In the genomic region with DNA sequence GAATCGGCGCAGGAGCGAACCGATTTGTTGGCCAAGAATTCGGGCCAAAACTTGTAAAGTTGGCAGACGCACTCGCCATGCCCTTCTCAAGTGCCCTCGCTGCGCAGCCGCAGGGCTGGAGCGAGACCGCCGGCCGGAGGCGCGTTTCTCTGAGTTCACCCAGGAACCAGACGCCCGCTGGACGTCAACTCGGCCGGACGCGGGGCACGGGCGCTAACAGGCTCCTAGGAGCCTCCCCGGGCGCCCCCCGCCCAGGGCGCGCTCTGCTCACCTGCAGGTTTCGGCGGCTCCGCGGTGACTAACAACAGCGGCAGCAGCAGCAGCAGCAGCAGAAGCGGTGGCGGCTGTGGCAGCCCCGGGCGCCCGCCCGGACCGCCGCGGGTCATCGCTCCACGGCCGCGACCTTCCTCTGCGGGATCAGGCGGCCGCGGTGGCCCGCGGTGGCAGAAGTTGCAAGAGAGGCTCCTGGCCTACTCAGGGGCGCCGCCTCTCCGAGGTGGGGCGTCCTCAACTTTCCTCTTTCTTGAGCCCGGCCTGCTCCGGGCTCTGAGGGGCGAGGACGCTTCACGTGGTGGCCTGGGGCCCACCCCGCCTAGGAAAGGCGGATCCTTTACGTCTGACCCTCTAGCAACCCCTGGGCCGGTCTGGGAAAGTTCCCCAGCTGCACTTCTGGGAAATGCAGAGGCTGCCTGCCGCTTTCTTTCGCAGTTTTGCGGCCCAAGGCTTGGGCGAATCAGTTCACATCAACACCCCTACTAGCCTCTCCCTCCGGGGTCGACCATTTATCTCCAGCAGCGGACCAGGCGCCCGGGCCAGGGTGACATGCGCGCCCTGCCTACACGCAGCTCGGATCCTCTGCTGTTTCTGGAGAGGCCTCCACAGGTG, we compare ENCODE assay signal across 8 cellular contexts. TPM values are rescaled to one million over a fixed set of nuclear protein-coding genes. Genes with fewer than 3 reads are reported as not detected.
A peak's percentile ranks its signal among the peaks of the same experiment; 100 is the strongest.
DNase-seq lines count a peak whose midpoint lies in the region; ATAC-seq, FAIRE-seq and TF ChIP-seq lines count a peak whose summit lies in the region.

A gene with protein sequence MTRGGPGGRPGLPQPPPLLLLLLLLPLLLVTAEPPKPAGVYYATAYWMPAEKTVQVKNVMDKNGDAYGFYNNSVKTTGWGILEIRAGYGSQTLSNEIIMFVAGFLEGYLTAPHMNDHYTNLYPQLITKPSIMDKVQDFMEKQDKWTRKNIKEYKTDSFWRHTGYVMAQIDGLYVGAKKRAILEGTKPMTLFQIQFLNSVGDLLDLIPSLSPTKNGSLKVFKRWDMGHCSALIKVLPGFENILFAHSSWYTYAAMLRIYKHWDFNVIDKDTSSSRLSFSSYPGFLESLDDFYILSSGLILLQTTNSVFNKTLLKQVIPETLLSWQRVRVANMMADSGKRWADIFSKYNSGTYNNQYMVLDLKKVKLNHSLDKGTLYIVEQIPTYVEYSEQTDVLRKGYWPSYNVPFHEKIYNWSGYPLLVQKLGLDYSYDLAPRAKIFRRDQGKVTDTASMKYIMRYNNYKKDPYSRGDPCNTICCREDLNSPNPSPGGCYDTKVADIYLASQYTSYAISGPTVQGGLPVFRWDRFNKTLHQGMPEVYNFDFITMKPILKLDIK (minus strand): TSS at position 573 of the 885 bp plus-strand sequence. CDS start 187 bp downstream, at position 386.

- DNase-seq in A549 (ENCODE audit: low read depth in 1 of 2, low spot score in 1 of 2) (peak; percentile 37 to 56), GM12892 (ENCODE audit: insufficient read length) (peak; percentile 32), astrocyte of the spinal cord (ENCODE audit: low read depth, low spot score) (peak; percentile 29), retina (peak; percentile 91), hepatic stellate cell (ENCODE audit: low spot score) (no peak)
- no peak for DNase-seq in activated T-helper 2 cell treated with anti-CD3 and anti-CD28 coated beads, Interferon-gamma antibody, Interleukin-2, Interleukin-4, amounts not matched to agents 10 μg/mL and 5 μg/mL and 100 μg/mL, durations not matched to agents 14 hours and 24 hours and 36 hours (ENCODE audit: low spot score)

- peak within 1 kb of the TSS; percentile 44 for H3K4me3 ChIP-seq in A549
- H3K4me3 ChIP-seq in HUES64 (ENCODE audit: low read length): peak within 1 kb of the TSS; percentile 56
- peak within 1 kb of the TSS; percentile 39 for H3K4me3 ChIP-seq in astrocyte of the spinal cord (ENCODE audit: low read depth, low read length)
- peak within 1 kb of the TSS; percentile 55 for H3K4me3 ChIP-seq in iPS-18c (ENCODE audit: insufficient read depth, low read depth, low read length)

- peak within 1 kb of the TSS; percentile 63 for H3K9ac ChIP-seq in HUES64 (ENCODE audit: low read depth, low read length)

- POLR2A ChIA-PET in A549 (lab: Yijun Ruan, JAX): no interaction called here

- H3K4me2 ChIP-seq in A549: peak within 1 kb of the TSS; percentile 81

- H3K9me3 Mint-ChIP-seq in activated T-helper 2 cell treated with anti-CD3 and anti-CD28 coated beads, Interferon-gamma antibody, Interleukin-2, Interleukin-4, amounts not matched to agents 10 μg/mL and 5 μg/mL and 100 μg/mL, durations not matched to agents 14 hours and 24 hours and 36 hours: no peaks in the 10 kb centered on the region

- FAIRE-seq in A549 (lab: Jason Lieb, UNC) (no peak), GM12892 (lab: Jason Lieb, UNC) (no peak)

- TF ChIP-seq POLR2A in A549 (IDR thresholded peaks at IDR 0.05; ENCODE audit: low read length): peak; percentile 27; the same call in 1 of the 2 replicates
- TF ChIP-seq POLR2A in GM12892 (IDR thresholded peaks at IDR 0.05; ENCODE audit: low read depth, low read length): no peak

- H3K27ac Mint-ChIP-seq in activated T-helper 2 cell treated with anti-CD3 and anti-CD28 coated beads, Interferon-gamma antibody, Interleukin-2, Interleukin-4, amounts not matched to agents 10 μg/mL and 5 μg/mL and 100 μg/mL, durations not matched to agents 14 hours and 24 hours and 36 hours: no peak within 1 kb of the TSS

- no peaks in the 10 kb centered on the region for H3K4me1 Mint-ChIP-seq in activated T-helper 2 cell treated with anti-CD3 and anti-CD28 coated beads, Interferon-gamma antibody, Interleukin-2, Interleukin-4, amounts not matched to agents 10 μg/mL and 5 μg/mL and 100 μg/mL, durations not matched to agents 14 hours and 24 hours and 36 hours (ENCODE audit: low read depth)

- peak within 1 kb of the TSS; percentile 61 to 88 for H3K27ac ChIP-seq in A549
- H3K27ac ChIP-seq in HUES64 (ENCODE audit: low read depth, low read length): 0 out of 2 replicates have a peak within 1 kb of the TSS, but pooled peaks have one; percentile 11

- no peak for TF ChIP-seq CTCF in A549 (IDR thresholded peaks at IDR 0.05)
- no peak for TF ChIP-seq CTCF in astrocyte of the spinal cord (IDR thresholded peaks at IDR 0.05; ENCODE audit: low read depth, low read length)

- in situ Hi-C loops in astrocyte of the spinal cord (cut with HindIII; ENCODE audit: low sequenced_read_pairs): no loop called here

- CTCF ChIA-PET in A549 (lab: Yijun Ruan, JAX): no interaction called here

- no peak within 1 kb of the TSS for H3K4me3 Mint-ChIP-seq in activated T-helper 2 cell treated with anti-CD3 and anti-CD28 coated beads, Interferon-gamma antibody, Interleukin-2, Interleukin-4, amounts not matched to agents 10 μg/mL and 5 μg/mL and 100 μg/mL, durations not matched to agents 14 hours and 24 hours and 36 hours (ENCODE audit: low read depth)

- no peaks in the 10 kb centered on the region for H3K36me3 ChIP-seq in HUES64 (ENCODE audit: insufficient read depth, low read length)

- intact Hi-C loops in activated T-helper 2 cell treated with anti-CD3 and anti-CD28 coated beads, Interferon-gamma antibody, Interleukin-2, Interleukin-4, amounts not matched to agents 10 μg/mL and 5 μg/mL and 100 μg/mL, durations not matched to agents 14 hours and 24 hours and 36 hours (cut with micrococcal nuclease): no loop called here

- peak; percentile 90 to 91 for ATAC-seq in A549

- peaks cover 38% of the 10 kb centered on the region for H3K27me3 Mint-ChIP-seq in activated T-helper 2 cell treated with anti-CD3 and anti-CD28 coated beads, Interferon-gamma antibody, Interleukin-2, Interleukin-4, amounts not matched to agents 10 μg/mL and 5 μg/mL and 100 μg/mL, durations not matched to agents 14 hours and 24 hours and 36 hours (ENCODE audit: low read depth)

- H3K36me3 Mint-ChIP-seq in activated T-helper 2 cell treated with anti-CD3 and anti-CD28 coated beads, Interferon-gamma antibody, Interleukin-2, Interleukin-4, amounts not matched to agents 10 μg/mL and 5 μg/mL and 100 μg/mL, durations not matched to agents 14 hours and 24 hours and 36 hours (ENCODE audit: low read depth): no peaks in the 10 kb centered on the region

- TF ChIP-seq RAD21 in A549 (conservative IDR thresholded peaks at IDR 0.05 in 1 of 2, IDR thresholded peaks at IDR 0.05 in 1 of 2): no peak

- no peaks in the 10 kb centered on the region for H3K9me3 ChIP-seq in A549
- no peaks in the 10 kb centered on the region for H3K9me3 ChIP-seq in HUES64 (ENCODE audit: insufficient read depth, low read depth, low read length)
- H3K9me3 ChIP-seq in iPS-18c (ENCODE audit: control insufficient read depth, insufficient read depth, low read length): no peaks in the 10 kb centered on the region

- H3K4me1 ChIP-seq in A549 (no peaks in the 10 kb centered on the region), HUES64 (ENCODE audit: insufficient read depth, low read length) (no peaks in the 10 kb centered on the region)

- no peak for TF ChIP-seq EP300 in A549 (IDR thresholded peaks at IDR 0.05)

- 25% methylated on average over 49 of the region's 80 CpGs for WGBS in A549 (ENCODE audit: missing lambda C conversion rate)
- WGBS in HUES64: 5% methylated on average over 80 of the region's 80 CpGs

- H3K27me3 ChIP-seq in HUES64 (ENCODE audit: insufficient read depth, low read length): peaks cover 18% of the 10 kb centered on the region

TF ChIP-seq in A549, 52 proteins besides CTCF, POLR2A, EP300 and RAD21 (continues in another document):
- TF ChIP-seq, protein P1, sequence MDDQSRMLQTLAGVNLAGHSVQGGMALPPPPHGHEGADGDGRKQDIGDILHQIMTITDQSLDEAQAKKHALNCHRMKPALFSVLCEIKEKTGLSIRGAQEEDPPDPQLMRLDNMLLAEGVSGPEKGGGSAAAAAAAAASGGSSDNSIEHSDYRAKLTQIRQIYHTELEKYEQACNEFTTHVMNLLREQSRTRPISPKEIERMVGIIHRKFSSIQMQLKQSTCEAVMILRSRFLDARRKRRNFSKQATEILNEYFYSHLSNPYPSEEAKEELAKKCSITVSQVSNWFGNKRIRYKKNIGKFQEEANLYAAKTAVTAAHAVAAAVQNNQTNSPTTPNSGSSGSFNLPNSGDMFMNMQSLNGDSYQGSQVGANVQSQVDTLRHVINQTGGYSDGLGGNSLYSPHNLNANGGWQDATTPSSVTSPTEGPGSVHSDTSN (IDR thresholded peaks at IDR 0.05): no peak
- TF ChIP-seq, protein P2, sequence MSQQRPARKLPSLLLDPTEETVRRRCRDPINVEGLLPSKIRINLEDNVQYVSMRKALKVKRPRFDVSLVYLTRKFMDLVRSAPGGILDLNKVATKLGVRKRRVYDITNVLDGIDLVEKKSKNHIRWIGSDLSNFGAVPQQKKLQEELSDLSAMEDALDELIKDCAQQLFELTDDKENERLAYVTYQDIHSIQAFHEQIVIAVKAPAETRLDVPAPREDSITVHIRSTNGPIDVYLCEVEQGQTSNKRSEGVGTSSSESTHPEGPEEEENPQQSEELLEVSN (IDR thresholded peaks at IDR 0.05; ENCODE audit: borderline replicate concordance, low read depth): peak; percentile 59
- TF ChIP-seq HOXB5 (CRISPR knock-in tag; IDR thresholded peaks at IDR 0.05): no peak
- no peak for TF ChIP-seq GATA3 (IDR thresholded peaks at IDR 0.05; ENCODE audit: borderline replicate concordance)
- TF ChIP-seq, protein P3, sequence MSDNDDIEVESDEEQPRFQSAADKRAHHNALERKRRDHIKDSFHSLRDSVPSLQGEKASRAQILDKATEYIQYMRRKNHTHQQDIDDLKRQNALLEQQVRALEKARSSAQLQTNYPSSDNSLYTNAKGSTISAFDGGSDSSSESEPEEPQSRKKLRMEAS (IDR thresholded peaks at IDR 0.05): peak; percentile 63; the same call in 1 of the 2 replicates
- no peak for TF ChIP-seq CBX2 (IDR thresholded peaks at IDR 0.05; ENCODE audit: borderline replicate concordance, low read depth)
- TF ChIP-seq CEBPB (IDR thresholded peaks at IDR 0.05): no peak
- no peak for TF ChIP-seq POLR2AphosphoS2 (conservative IDR thresholded peaks at IDR 0.05; ENCODE audit: low read length)

RNA-seq across cellular contexts. Expression of the gene that starts here (rescaled TPM):
- 10.2 and 10.3 TPM in 2 replicates for polyA plus RNA-seq in A549 (2011; rRNA removed)
- polyA plus RNA-seq in A549 (2012; cell fraction: cytosol; rRNA removed): 2.6 and 3.5 TPM in 2 replicates
- 1.3 and 1.8 TPM in 2 replicates for polyA plus RNA-seq in A549 (2012; cell fraction: nucleus; rRNA removed)
- 4.0 to 6.0 TPM (median 4.9 TPM) in 3 replicates for polyA plus RNA-seq in A549 (2017; fragmentation: RNase III; extraction: RNeasy Plus Mini Kit Qiagen cat#74134 plus additional on column Dnase treatment)
- polyA minus RNA-seq in A549 (2011; rRNA and poly(A)+ RNA removed): 7.0 and 7.7 TPM in 2 replicates
- polyA plus RNA-seq in GM12892 (2012; ENCODE audit: missing spikeins): 0.28 TPM
- polyA plus RNA-seq in HUES64 (2013, experiment 1 of 2): 7.8 TPM
- 11.8 TPM for polyA plus RNA-seq in HUES64 (2013, experiment 2 of 2)
- total RNA-seq in activated T-helper 2 cell treated with anti-CD3 and anti-CD28 coated beads, Interferon-gamma antibody, Interleukin-2, Interleukin-4, amounts not matched to agents 10 μg/mL and 5 μg/mL and 100 μg/mL, durations not matched to agents 14 hours and 24 hours and 36 hours: not detected in 2 replicates

Comparison
In these comparisons a context has a peak if more than half of its experiments do, and no peak if none do; other contexts are left out.
1. DNase-seq: peak in A549 (2 of 2), GM12892 (single experiment), astrocyte of the spinal cord (single experiment) and retina (single experiment); none in hepatic stellate cell (single experiment) and activated T-helper 2 cell treated with anti-CD3 and anti-CD28 coated beads, Interferon-gamma antibody, Interleukin-2, Interleukin-4, amounts not matched to agents 10 μg/mL and 5 μg/mL and 100 μg/mL, durations not matched to agents 14 hours and 24 hours and 36 hours (single experiment).
2. Peak in every context shown above with its lines, with median percentiles within 50 percentile points of each other: H3K4me3 ChIP-seq.